In genomic region chr20:17558941-17559304, GRCh38 we compare ENCODE assay signal across 9 cellular contexts. TPM values are rescaled to one million over a fixed set of nuclear protein-coding genes. Genes with fewer than 3 reads are reported as not detected.
DNase-seq lines count a peak whose midpoint lies in the region; ATAC-seq and TF ChIP-seq lines count a peak whose summit lies in the region.
"Had no signal": no experiment of that assay in that cellular context is flagged by ENCODE, and none has a peak within 500 bp of the region (broad histone marks: within the 10 kb centered on the region; RNA-seq: fewer than 3 reads in every experiment).

No MANE protein-coding gene starts in this region.

- H3K4me1 ChIP-seq in mesendoderm (ENCODE audit: control insufficient read depth, low read depth, low read length) (peaks cover 1% of the 10 kb centered on the region), tibial nerve (peaks cover 0 to 34% (median 14%) of the 10 kb centered on the region in 4 donors)

- H4K5ac ChIP-seq in mesendoderm (ENCODE audit: low read length) = no peak overlapping the region

- no peak overlapping the region for H3K4me2 ChIP-seq in mesendoderm (ENCODE audit: low read length)

- no CpG with 5 or more reads among the region's 1 CpG for WGBS in mesendoderm (ENCODE audit: extremely low coverage, insufficient coverage, low lambda C conversion rate)
- 81 to 82% methylated on average over 1 of the region's 1 CpG for WGBS in tibial nerve, 2 donors

- H3K36me3 ChIP-seq in brain microvascular endothelial cell (replicated peaks) (no peaks in the 10 kb centered on the region), mesendoderm (ENCODE audit: control insufficient read depth, insufficient read depth, low read length) (no peaks in the 10 kb centered on the region), tibial nerve (no peaks in the 10 kb centered on the region)

- H3K4ac ChIP-seq in mesendoderm (ENCODE audit: low read depth, low read length) = no peak overlapping the region

- no peak overlapping the region for H3K56ac ChIP-seq in mesendoderm (ENCODE audit: low read length)

- H3K27me3 ChIP-seq in brain microvascular endothelial cell (replicated peaks) (no peaks in the 10 kb centered on the region), mesendoderm (ENCODE audit: insufficient read depth, low read length, poor library complexity) (no peaks in the 10 kb centered on the region), tibial nerve (no peaks in the 10 kb centered on the region)

- no peak overlapping the region for H3K4me3 ChIP-seq in brain microvascular endothelial cell (ENCODE audit: low read depth, low read length)
- no peak overlapping the region for H3K4me3 ChIP-seq in mesendoderm (ENCODE audit: low read length)
- no peak overlapping the region for H3K4me3 ChIP-seq in tibial nerve

- H3K9me3 ChIP-seq in tibial nerve = no peaks in the 10 kb centered on the region

- no peak overlapping the region for H4K8ac ChIP-seq in mesendoderm (ENCODE audit: low read depth, low read length)

- H2AK5ac ChIP-seq in mesendoderm (ENCODE audit: low read length) = no peak overlapping the region

- no peak overlapping the region for H2BK15ac ChIP-seq in mesendoderm (replicated peaks; ENCODE audit: low read depth)

- TF ChIP-seq CTCF in brain microvascular endothelial cell (IDR thresholded peaks at IDR 0.05; ENCODE audit: low read depth, low read length, missing control alignments) = no peak
- TF ChIP-seq CTCF in tibial nerve (IDR thresholded peaks at IDR 0.05) = no peak

- peak overlapping the region; percentile 99 for H3K27ac ChIP-seq in brain microvascular endothelial cell
- H3K27ac ChIP-seq in mesendoderm (ENCODE audit: low read depth, low read length) = peak overlapping the region; percentile 8
- peak overlapping the region in 3 of 4 donors; percentile 60 to 80 (median 79) for H3K27ac ChIP-seq in tibial nerve

- H3K27me3 Mint-ChIP-seq in activated T-cell treated with anti-CD3 and anti-CD28 coated beads, Interleukin-2, amount 50 U/mL, for 4 hours (ENCODE audit: low read depth) = no peaks in the 10 kb centered on the region

- TF ChIP-seq POLR2A in tibial nerve (IDR thresholded peaks at IDR 0.05) = no peak

- no peaks in the 10 kb centered on the region for H3K79me2 ChIP-seq in mesendoderm (ENCODE audit: control insufficient read depth, insufficient read depth, low read length)

- H3K9ac ChIP-seq in mesendoderm (ENCODE audit: low read length) = no peak overlapping the region

- no peak overlapping the region for H2BK5ac ChIP-seq in mesendoderm (ENCODE audit: low read length)

- H3K4me3 Mint-ChIP-seq in activated T-cell treated with anti-CD3 and anti-CD28 coated beads, Interleukin-2, amount 50 U/mL, for 4 hours = peak overlapping the region; percentile 32
- H3K4me3 Mint-ChIP-seq: memory B cell had no signal

- in situ Hi-C loops in brain microvascular endothelial cell (cut with HindIII; ENCODE audit: low pct_ligation_motif_present, low sequenced_read_pairs) = no loop called here

- H2BK120ac ChIP-seq in mesendoderm (ENCODE audit: low read depth, low read length) = no peak overlapping the region

- H3K36me3 Mint-ChIP-seq in activated T-cell treated with anti-CD3 and anti-CD28 coated beads, Interleukin-2, amount 50 U/mL, for 4 hours (ENCODE audit: insufficient read depth) = no peaks in the 10 kb centered on the region
- H3K36me3 Mint-ChIP-seq: memory B cell had no signal

- H3K4me1 Mint-ChIP-seq in activated T-cell treated with anti-CD3 and anti-CD28 coated beads, Interleukin-2, amount 50 U/mL, for 4 hours (ENCODE audit: low read depth) = peaks cover 30% of the 10 kb centered on the region
- H3K4me1 Mint-ChIP-seq: memory B cell had no signal

- H3K79me1 ChIP-seq in mesendoderm (ENCODE audit: low read length) = no peaks in the 10 kb centered on the region

- DNase-seq in activated T-cell treated with anti-CD3 and anti-CD28 coated beads, Interleukin-2, amount 50 U/mL, for 4 hours = no peak
- no peak for DNase-seq in activated T-cell treated with anti-CD3 and anti-CD28 coated beads for 4 hours
- DNase-seq in brain microvascular endothelial cell = no peak
- DNase-seq in mesendoderm = no peak
- DNase-seq in tibial nerve (ENCODE audit: low spot score in 2 of 2) = no peak
- no peak for DNase-seq in RPMI8226
- no peak for DNase-seq in A172 (ENCODE audit: low spot score)

- H3K9me3 Mint-ChIP-seq in activated T-cell treated with anti-CD3 and anti-CD28 coated beads, Interleukin-2, amount 50 U/mL, for 4 hours = no peaks in the 10 kb centered on the region
- H3K9me3 Mint-ChIP-seq: memory B cell had no signal

- H3K23ac ChIP-seq in mesendoderm (ENCODE audit: low read length) = no peak overlapping the region

- no peak for TF ChIP-seq EP300 in tibial nerve (IDR thresholded peaks at IDR 0.05)

- no peak overlapping the region for H3K18ac ChIP-seq in mesendoderm (ENCODE audit: low read length)

- no peak for ATAC-seq in activated T-cell treated with anti-CD3 and anti-CD28 coated beads, Interleukin-2, amount 50 U/mL, for 4 hours
- no peak for ATAC-seq in HG03432 (IDR thresholded peaks at IDR 0.05; ENCODE audit: unreplicated experiment)

RNA-seq across cellular contexts. Expression of gene DSTN, which starts 11.0 kb away (rescaled TPM):
- total RNA-seq in activated T-cell treated with anti-CD3 and anti-CD28 coated beads, Interleukin-2, amount 50 U/mL, for 4 hours = 10 to 100 TPM; 55.0 to 70.3 (median 63.6) TPM
- 278 TPM for polyA plus RNA-seq in mesendoderm (2013, experiment 1 of 2)
- polyA plus RNA-seq in mesendoderm (2013, experiment 2 of 2) = 278 TPM
- 100 to 1,000 TPM; 166 to 322 (median 242) TPM for total RNA-seq in tibial nerve
- 445 and 560 TPM in 2 replicates for total RNA-seq in A172 (2014; rRNA removed; shearing (Covaris generic))

RNA-seq across cellular contexts. Expression of gene BFSP1, which starts 27.7 kb away (rescaled TPM):
- under 1 TPM; 0.15 to 0.45 (median 0.16) TPM for total RNA-seq in activated T-cell treated with anti-CD3 and anti-CD28 coated beads, Interleukin-2, amount 50 U/mL, for 4 hours
- 2.2 TPM for polyA plus RNA-seq in mesendoderm (2013, experiment 1 of 2)
- 2.4 TPM for polyA plus RNA-seq in mesendoderm (2013, experiment 2 of 2)
- total RNA-seq in tibial nerve = 1 to 10 TPM in 1 of 4 donors, under 1 TPM in 2, not detected in 1; 0.39 to 5.9 (median 0.63) TPM
- 8.3 and 9.7 TPM in 2 replicates for total RNA-seq in A172 (2014; rRNA removed; shearing (Covaris generic))

Comparison
In these comparisons a context has a peak if more than half of its experiments do, and no peak if none do; other contexts are left out.
1. H3K27ac ChIP-seq: peak in every context shown above with its lines; median percentile 99 in brain microvascular endothelial cell; 79 in tibial nerve; 8 in mesendoderm.